ENCODE assay signal across 11 cellular contexts in genomic region chr11:48031602-48032001, GRCh38. TPM values are rescaled to one million over a fixed set of nuclear protein-coding genes. Genes with fewer than 3 reads are reported as not detected.
DNase-seq lines count a peak whose midpoint lies in the region; ATAC-seq and TF ChIP-seq lines count a peak whose summit lies in the region.
"Had no signal": no experiment of that assay in that cellular context is flagged by ENCODE, and none has a peak within 500 bp of the region (broad histone marks: within the 10 kb centered on the region; RNA-seq: fewer than 3 reads in every experiment).

No MANE protein-coding gene starts in this region.

- H4K8ac ChIP-seq in mesendoderm (ENCODE audit: low read depth, low read length), result no peak overlapping the region

- H3K27me3 Mint-ChIP-seq in CD8-positive, alpha-beta memory T cell, result no peaks in the 10 kb centered on the region
- H3K27me3 Mint-ChIP-seq in memory B cell, result no peaks in the 10 kb centered on the region

- H2BK120ac ChIP-seq in mesendoderm (ENCODE audit: low read depth, low read length), result no peak overlapping the region

- H2AK5ac ChIP-seq in mesendoderm (ENCODE audit: low read length), result no peak overlapping the region

- no peaks in the 10 kb centered on the region for H3K27me3 ChIP-seq in CD8-positive, alpha-beta memory T cell (ENCODE audit: insufficient read depth, low read length, poor library complexity, severe bottlenecking)
- H3K27me3 ChIP-seq in psoas muscle (ENCODE audit: insufficient read depth in 3 of 3, low read length in 2 of 3) (no peaks in the 10 kb centered on the region), mesendoderm (ENCODE audit: insufficient read depth, low read length, poor library complexity) (no peaks in the 10 kb centered on the region)
- H3K27me3 ChIP-seq: cardiac muscle cell, left lung had no signal

- peak; percentile 52 for ATAC-seq in GM21367 (IDR thresholded peaks at IDR 0.05; ENCODE audit: unreplicated experiment)
- ATAC-seq in HG03469 (IDR thresholded peaks at IDR 0.05; ENCODE audit: unreplicated experiment), result peak; percentile 53
- peak; percentile 72 for ATAC-seq in memory B cell (ENCODE audit: low read depth)
- no peak for ATAC-seq in psoas muscle
- no peak for ATAC-seq in GM19467 (IDR thresholded peaks at IDR 0.05; ENCODE audit: unreplicated experiment)

- H3K79me1 ChIP-seq in mesendoderm (ENCODE audit: low read length), result peaks cover 10% of the 10 kb centered on the region

- CTCF ChIA-PET in CD8-positive, alpha-beta memory T cell (lab: Charles Lee), result no interaction called here

- H3K36me3 Mint-ChIP-seq in CD8-positive, alpha-beta memory T cell, result peaks cover 0 to 32% (median 4%) of the 10 kb centered on the region in 3 donors
- H3K36me3 Mint-ChIP-seq in memory B cell, result peaks cover 10% of the 10 kb centered on the region

- peaks cover 5% of the 10 kb centered on the region for H3K79me2 ChIP-seq in mesendoderm (ENCODE audit: control insufficient read depth, insufficient read depth, low read length)

- peak overlapping the region in 1 of 7 donors; percentile 44 for H3K4me3 Mint-ChIP-seq in CD8-positive, alpha-beta memory T cell
- H3K4me3 Mint-ChIP-seq in memory B cell, result peak overlapping the region; percentile 55

- no peak overlapping the region for H3K56ac ChIP-seq in mesendoderm (ENCODE audit: low read length)

- 81 to 91% (median 85%) methylated on average over 6 of the region's 6 CpGs for WGBS in psoas muscle, 3 donors
- WGBS in mesendoderm (ENCODE audit: extremely low coverage, insufficient coverage, low lambda C conversion rate), result no CpG with 5 or more reads among the region's 6 CpGs

- H3K4me1 Mint-ChIP-seq in CD8-positive, alpha-beta memory T cell, result peaks cover 63 to 80% (median 80%) of the 10 kb centered on the region in 3 donors
- peaks cover 53% of the 10 kb centered on the region for H3K4me1 Mint-ChIP-seq in memory B cell

- no peak overlapping the region for H3K27ac ChIP-seq in CD8-positive, alpha-beta memory T cell (ENCODE audit: low read depth, low read length)
- H3K27ac ChIP-seq in psoas muscle (no peak overlapping the region), mesendoderm (ENCODE audit: low read depth, low read length) (no peak overlapping the region)
- H3K27ac ChIP-seq: cardiac muscle cell had no signal

- H3K4me1 ChIP-seq in CD8-positive, alpha-beta memory T cell (ENCODE audit: insufficient read depth, low read length), result peaks cover 53% of the 10 kb centered on the region
- H3K4me1 ChIP-seq in psoas muscle (peaks cover 43% of the 10 kb centered on the region), mesendoderm (ENCODE audit: control insufficient read depth, low read depth, low read length) (peaks cover 6% of the 10 kb centered on the region)

- no peak overlapping the region for H3K23ac ChIP-seq in mesendoderm (ENCODE audit: low read length)

- no peak overlapping the region for H3K18ac ChIP-seq in mesendoderm (ENCODE audit: low read length)

- no peak overlapping the region for H4K5ac ChIP-seq in mesendoderm (ENCODE audit: low read length)

- no peaks in the 10 kb centered on the region for H3K9me3 Mint-ChIP-seq in CD8-positive, alpha-beta memory T cell
- H3K9me3 Mint-ChIP-seq in memory B cell, result no peaks in the 10 kb centered on the region

- no peaks in the 10 kb centered on the region for H3K9me3 ChIP-seq in CD8-positive, alpha-beta memory T cell (ENCODE audit: low read length)
- H3K9me3 ChIP-seq in psoas muscle, result no peaks in the 10 kb centered on the region
- H3K9me3 ChIP-seq: left lung had no signal

- no peak for DNase-seq in CD8-positive, alpha-beta memory T cell
- DNase-seq in memory B cell (ENCODE audit: low spot score in 2 of 2), result no peak
- DNase-seq in ureter (ENCODE audit: low spot score), result no peak
- DNase-seq in psoas muscle, result no peak
- DNase-seq in mesendoderm, result no peak
- DNase-seq: DND-41 had no signal

- peak overlapping the region in 5 of 8 donors; percentile 6 to 86 (median 29) for H3K27ac Mint-ChIP-seq in CD8-positive, alpha-beta memory T cell
- H3K27ac Mint-ChIP-seq in memory B cell, result peak overlapping the region; percentile 8

- H3K4ac ChIP-seq in mesendoderm (ENCODE audit: low read depth, low read length), result no peak overlapping the region

- no peak overlapping the region for H2BK5ac ChIP-seq in mesendoderm (ENCODE audit: low read length)

- H3K9ac ChIP-seq in mesendoderm (ENCODE audit: low read length), result no peak overlapping the region

- no peak for TF ChIP-seq CTCF in psoas muscle (IDR thresholded peaks at IDR 0.05)

- no peak overlapping the region for H2BK15ac ChIP-seq in mesendoderm (replicated peaks; ENCODE audit: low read depth)

- intact Hi-C loops in psoas muscle (cut with DNase I), result loop anchor here (5.0 to 10.0 kb wide), 2 partner anchors 39 to 53 kb away; no protein-coding TSS in a partner anchor

- H3K36me3 ChIP-seq in CD8-positive, alpha-beta memory T cell (ENCODE audit: insufficient read depth, low read length), result no peaks in the 10 kb centered on the region
- H3K36me3 ChIP-seq in psoas muscle (ENCODE audit: insufficient read depth in 1 of 2, low read depth in 1 of 2) (no peaks in the 10 kb centered on the region), mesendoderm (ENCODE audit: control insufficient read depth, insufficient read depth, low read length) (no peaks in the 10 kb centered on the region)
- H3K36me3 ChIP-seq: cardiac muscle cell, left lung had no signal

- POLR2A ChIA-PET in CD8-positive, alpha-beta memory T cell (lab: Charles Lee), result no interaction called here

- no peak overlapping the region for H3K4me3 ChIP-seq in CD8-positive, alpha-beta memory T cell (ENCODE audit: low read length)
- H3K4me3 ChIP-seq in psoas muscle (no peak overlapping the region), mesendoderm (ENCODE audit: low read length) (no peak overlapping the region)
- H3K4me3 ChIP-seq: cardiac muscle cell, left lung had no signal

- no peak overlapping the region for H3K4me2 ChIP-seq in mesendoderm (ENCODE audit: low read length)

RNA-seq across cellular contexts. Expression of gene PTPRJ, which starts 51.2 kb away (rescaled TPM):
- total RNA-seq in CD8-positive, alpha-beta memory T cell, result 10 to 100 TPM; 25.1 to 25.6 TPM
- 16.0 TPM for polyA plus RNA-seq in CD8-positive, alpha-beta memory T cell
- total RNA-seq in ureter, result 18.0 TPM
- total RNA-seq in psoas muscle, result 10 to 100 TPM in 1 of 4 donors, 1 to 10 TPM in 3; 2.6 to 12.4 (median 4.7) TPM
- 1 to 10 TPM in 1 of 3 donors, under 1 TPM in 2; 0.32 to 4.4 (median 0.71) TPM for polyA plus RNA-seq in psoas muscle
- polyA plus RNA-seq in mesendoderm (2013, experiment 1 of 2), result 8.7 TPM
- polyA plus RNA-seq in mesendoderm (2013, experiment 2 of 2), result 8.4 TPM

Comparison
In these comparisons a context has a peak if more than half of its experiments do, and no peak if none do; other contexts are left out.
1. ATAC-seq: peak in GM21367 (single experiment), HG03469 (single experiment) and memory B cell (single experiment); none in psoas muscle (0 of 4) and GM19467 (single experiment).